Comparison of ENCODE assay signal across 16 cellular contexts in the genomic region with DNA sequence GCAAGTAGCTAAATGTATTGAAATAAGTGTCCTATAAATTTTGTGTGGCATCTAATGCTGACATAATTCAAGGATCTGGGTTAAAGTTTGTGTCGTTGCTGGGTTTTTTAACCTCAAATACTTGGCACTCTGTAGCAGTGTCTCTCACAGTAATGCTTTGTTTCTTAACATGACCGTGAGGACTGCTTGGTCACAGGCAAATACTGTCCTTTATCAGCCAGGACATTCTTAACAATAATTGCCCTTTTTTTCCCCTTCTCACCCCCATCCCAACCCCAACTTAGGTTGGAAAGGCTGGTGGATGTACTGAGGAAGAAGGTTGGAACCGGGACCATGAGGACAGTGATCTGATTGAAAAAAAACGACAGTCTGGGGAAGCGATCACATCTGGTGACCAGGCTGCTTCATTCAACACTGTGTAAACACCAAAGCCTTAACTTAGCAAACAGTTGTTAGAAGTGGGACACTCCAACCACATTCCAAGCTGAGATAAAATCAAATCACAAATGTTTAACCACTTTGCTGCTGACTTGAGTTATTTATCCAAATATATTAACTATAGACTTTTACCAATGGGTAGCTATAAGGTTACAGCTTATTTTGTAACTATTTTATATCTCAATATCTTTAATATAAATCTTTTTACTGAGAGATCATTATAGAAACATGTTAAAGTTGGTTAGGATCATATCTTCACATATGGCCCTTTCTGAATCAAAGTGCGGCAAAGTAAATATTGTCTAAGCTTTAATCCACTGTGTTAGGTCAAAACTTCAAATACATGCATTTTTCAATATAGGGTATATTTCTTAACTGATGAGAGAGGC. TPM values are rescaled to one million over a fixed set of nuclear protein-coding genes. Genes with fewer than 3 reads are reported as not detected.
A peak's percentile ranks its signal among the peaks of the same experiment; 100 is the strongest.
DNase-seq lines count a peak whose midpoint lies in the region; ATAC-seq and TF ChIP-seq lines count a peak whose summit lies in the region.
"Had no signal": no experiment of that assay in that cellular context is flagged by ENCODE, and none has a peak within 500 bp of the region (broad histone marks: within the 10 kb centered on the region; RNA-seq: fewer than 3 reads in every experiment).

No MANE protein-coding gene starts in this region.

- CTCF ChIA-PET in Panc1 (lab: Charles Lee): no interaction called here
- CTCF ChIA-PET in CD8-positive, alpha-beta T cell (lab: Charles Lee): no interaction called here
- CTCF ChIA-PET in activated CD4-positive, alpha-beta memory T cell treated with anti-CD3 and anti-CD28 coated beads for 36 hours (lab: Charles Lee): no interaction called here

- H3K4me1 Mint-ChIP-seq in CD8-positive, alpha-beta T cell (ENCODE audit: low read depth): no peaks in the 10 kb centered on the region
- no peaks in the 10 kb centered on the region for H3K4me1 Mint-ChIP-seq in activated CD4-positive, alpha-beta memory T cell treated with anti-CD3 and anti-CD28 coated beads for 36 hours (ENCODE audit: low read depth)
- H3K4me1 Mint-ChIP-seq: activated CD8-positive, alpha-beta memory T cell treated with anti-CD3 and anti-CD28 coated beads, Interleukin-2, amount 10 ng/mL, durations not matched to agents 7 days and 5 days; CD14-positive monocyte had no signal

- no TSS peak for BruUV-seq in Panc1 (replicated peaks; lab: Mats Ljungman, UMichigan)

- intact Hi-C loops in Panc1 (cut with micrococcal nuclease; ENCODE audit: unreplicated experiment) (no loop called here), left lung (cut with DNase I) (no loop called here)
- intact Hi-C loops in CD8-positive, alpha-beta T cell (cut with DNase I, micrococcal nuclease): no loop called here
- intact Hi-C loops in activated CD4-positive, alpha-beta memory T cell treated with anti-CD3 and anti-CD28 coated beads for 36 hours (cut with micrococcal nuclease): no loop called here

- peaks cover 2% of the 10 kb centered on the region for H3K9me3 Mint-ChIP-seq in CD8-positive, alpha-beta T cell
- H3K9me3 Mint-ChIP-seq in activated CD4-positive, alpha-beta memory T cell treated with anti-CD3 and anti-CD28 coated beads for 36 hours: no peaks in the 10 kb centered on the region

- no peak overlapping the region for H3K27ac Mint-ChIP-seq in CD8-positive, alpha-beta T cell
- no peak overlapping the region for H3K27ac Mint-ChIP-seq in activated CD4-positive, alpha-beta memory T cell treated with anti-CD3 and anti-CD28 coated beads for 36 hours
- H3K27ac Mint-ChIP-seq: activated CD8-positive, alpha-beta memory T cell treated with anti-CD3 and anti-CD28 coated beads, Interleukin-2, amount 10 ng/mL, durations not matched to agents 7 days and 5 days; CD14-positive monocyte had no signal

- POLR2A ChIA-PET in Panc1 (lab: Charles Lee): interaction anchor here (0.7 kb wide), 1 partner anchor 10 kb away, joined by 3 read pairs; no protein-coding TSS in a partner anchor
- POLR2A ChIA-PET in CD8-positive, alpha-beta T cell (lab: Charles Lee): no interaction called here
- POLR2A ChIA-PET in activated CD4-positive, alpha-beta memory T cell treated with anti-CD3 and anti-CD28 coated beads for 36 hours (lab: Charles Lee): no interaction called here

- ATAC-seq in Panc1 (peak; percentile 89), left lung (peak; percentile 88)
- ATAC-seq in CD8-positive, alpha-beta T cell: no peak
- ATAC-seq: activated CD8-positive, alpha-beta memory T cell treated with anti-CD3 and anti-CD28 coated beads, Interleukin-2, amount 10 ng/mL, durations not matched to agents 7 days and 5 days had no signal

- TF ChIP-seq CTCF in Panc1 (IDR thresholded peaks at IDR 0.05) (no peak), left lung (IDR thresholded peaks at IDR 0.05) (no peak)
- no peak for TF ChIP-seq CTCF in CD8-positive, alpha-beta T cell (IDR thresholded peaks at IDR 0.05)

- H3K4me3 Mint-ChIP-seq in CD8-positive, alpha-beta T cell: no peak overlapping the region
- no peak overlapping the region for H3K4me3 Mint-ChIP-seq in activated CD4-positive, alpha-beta memory T cell treated with anti-CD3 and anti-CD28 coated beads for 36 hours
- H3K4me3 Mint-ChIP-seq: activated CD8-positive, alpha-beta memory T cell treated with anti-CD3 and anti-CD28 coated beads, Interleukin-2, amount 10 ng/mL, durations not matched to agents 7 days and 5 days; CD14-positive monocyte had no signal

- peaks cover 2% of the 10 kb centered on the region for H3K4me1 ChIP-seq in Panc1 (ENCODE audit: control insufficient read depth, insufficient read depth, low read length)
- peaks cover 0 to 4% of the 10 kb centered on the region in 2 donors for H3K4me1 ChIP-seq in left lung
- H3K4me1 ChIP-seq in CD8-positive, alpha-beta T cell (ENCODE audit: insufficient read depth, low read length): no peaks in the 10 kb centered on the region
- H3K4me1 ChIP-seq: vagina had no signal

- H3K27me3 ChIP-seq in Panc1 (ENCODE audit: control insufficient read depth, insufficient read depth, low read length) (no peaks in the 10 kb centered on the region), left lung (no peaks in the 10 kb centered on the region)
- H3K27me3 ChIP-seq in CD8-positive, alpha-beta T cell (ENCODE audit: insufficient read depth, low read length): no peaks in the 10 kb centered on the region
- H3K27me3 ChIP-seq: vagina had no signal

- H3K36me3 ChIP-seq in Panc1 (ENCODE audit: control insufficient read depth, insufficient read depth, low read length) (no peaks in the 10 kb centered on the region), left lung (no peaks in the 10 kb centered on the region)
- H3K36me3 ChIP-seq in CD8-positive, alpha-beta T cell (ENCODE audit: insufficient read depth, low read length): no peaks in the 10 kb centered on the region
- H3K36me3 ChIP-seq: vagina had no signal

- H3K27me3 Mint-ChIP-seq in CD8-positive, alpha-beta T cell (ENCODE audit: low read depth): no peaks in the 10 kb centered on the region
- no peaks in the 10 kb centered on the region for H3K27me3 Mint-ChIP-seq in activated CD4-positive, alpha-beta memory T cell treated with anti-CD3 and anti-CD28 coated beads for 36 hours
- H3K27me3 Mint-ChIP-seq: activated CD8-positive, alpha-beta memory T cell treated with anti-CD3 and anti-CD28 coated beads, Interleukin-2, amount 10 ng/mL, durations not matched to agents 7 days and 5 days had no signal

- peak; percentile 13 for DNase-seq in AG08395 (ENCODE audit: low spot score)
- DNase-seq in HCEC 1CT: peak; percentile 6
- no peak for DNase-seq in Panc1 (ENCODE audit: low read depth, low spot score)
- no peak for DNase-seq in left lung
- no peak for DNase-seq in C1 segment of cervical spinal cord (lab: John Stamatoyannopoulos, UW)
- no peak for DNase-seq in T-helper 2 cell
- no peak for DNase-seq in CD8-positive, alpha-beta T cell
- no peak for DNase-seq in activated CD4-positive, alpha-beta memory T cell treated with anti-CD3 and anti-CD28 coated beads for 36 hours
- DNase-seq: activated CD8-positive, alpha-beta memory T cell treated with anti-CD3 and anti-CD28 coated beads, Interleukin-2, amount 10 ng/mL, durations not matched to agents 7 days and 5 days; anterior cingulate cortex; NK-92 treated with Interleukin-12 subunit alpha and Interleukin-12 subunit beta, amount 100 ng/mL, for 24 hours had no signal

- H3K9me3 ChIP-seq in Panc1 (ENCODE audit: control insufficient read depth, insufficient read depth, low read depth, low read length) (no peaks in the 10 kb centered on the region), left lung (no peaks in the 10 kb centered on the region)
- no peaks in the 10 kb centered on the region for H3K9me3 ChIP-seq in CD8-positive, alpha-beta T cell (ENCODE audit: low read length)
- H3K9me3 ChIP-seq: vagina had no signal

- in situ Hi-C loops in Panc1 (cut with HindIII; ENCODE audit: low pct_unique_long_range_greater_than_20kb, low sequenced_read_pairs): no loop called here

- no peaks in the 10 kb centered on the region for H3K36me3 Mint-ChIP-seq in CD8-positive, alpha-beta T cell
- no peaks in the 10 kb centered on the region for H3K36me3 Mint-ChIP-seq in activated CD4-positive, alpha-beta memory T cell treated with anti-CD3 and anti-CD28 coated beads for 36 hours
- H3K36me3 Mint-ChIP-seq: activated CD8-positive, alpha-beta memory T cell treated with anti-CD3 and anti-CD28 coated beads, Interleukin-2, amount 10 ng/mL, durations not matched to agents 7 days and 5 days; CD14-positive monocyte had no signal

- peak overlapping the region in 1 of 2 experiments; percentile 33; a peak in 1 of 4 replicates for H3K4me3 ChIP-seq in Panc1 (ENCODE audit: low read depth in 2 of 2, low read length in 2 of 2)
- H3K4me3 ChIP-seq in left lung: no peak overlapping the region
- H3K4me3 ChIP-seq in CD8-positive, alpha-beta T cell (ENCODE audit: low read depth, low read length): no peak overlapping the region
- H3K4me3 ChIP-seq: vagina had no signal

- H3K27ac ChIP-seq in Panc1 (ENCODE audit: low read length): peak overlapping the region; percentile 74
- H3K27ac ChIP-seq in left lung: peak overlapping the region in 1 of 2 donors; percentile 10
- H3K27ac ChIP-seq in CD8-positive, alpha-beta T cell (ENCODE audit: low read depth, low read length): no peak overlapping the region
- H3K27ac ChIP-seq: vagina had no signal

RNA-seq across cellular contexts. Expression of a gene that starts 48.2 kb away (rescaled TPM):
- total RNA-seq in Panc1 (2021; ENCODE audit: unreplicated experiment) (8.7 TPM), left lung (10 to 100 TPM; 30.2 to 33.6 TPM)
- 5.2 TPM for polyA plus RNA-seq in Panc1 (2012; ENCODE audit: insufficient read length)
- not detected for total RNA-seq in CD8-positive, alpha-beta T cell
- under 1 TPM; 0.12 to 0.19 TPM for total RNA-seq in activated CD4-positive, alpha-beta memory T cell treated with anti-CD3 and anti-CD28 coated beads for 36 hours
- total RNA-seq: activated CD8-positive, alpha-beta memory T cell treated with anti-CD3 and anti-CD28 coated beads, Interleukin-2, amount 10 ng/mL, durations not matched to agents 7 days and 5 days; T-helper 2 cell treated with Interferon-gamma antibody and Interleukin-4, amounts not matched to agents 100 ng/mL and 5 ng/mL, for 36 hours had no signal
- polyA plus RNA-seq: CD14-positive monocyte had no signal

RNA-seq across cellular contexts. Expression of a gene that starts 48.6 kb away (rescaled TPM):
- 0.54 TPM for total RNA-seq in Panc1 (2021; ENCODE audit: unreplicated experiment)
- polyA plus RNA-seq in Panc1 (2012; ENCODE audit: insufficient read length): 0.68 TPM
- total RNA-seq in left lung: 1 to 10 TPM; 3.2 to 7.1 TPM
- total RNA-seq in CD8-positive, alpha-beta T cell: not detected
- not detected for total RNA-seq in activated CD4-positive, alpha-beta memory T cell treated with anti-CD3 and anti-CD28 coated beads for 36 hours
- total RNA-seq: activated CD8-positive, alpha-beta memory T cell treated with anti-CD3 and anti-CD28 coated beads, Interleukin-2, amount 10 ng/mL, durations not matched to agents 7 days and 5 days; HT1080; posterior vena cava; T-helper 2 cell treated with Interferon-gamma antibody and Interleukin-4, amounts not matched to agents 100 ng/mL and 5 ng/mL, for 36 hours had no signal
- polyA plus RNA-seq: CD14-positive monocyte had no signal

Comparison
In these comparisons a context has a peak if more than half of its experiments do, and no peak if none do; other contexts are left out.
1. DNase-seq: peak in AG08395 (single experiment) and HCEC 1CT (single experiment); none in Panc1 (single experiment), left lung (0 of 2), C1 segment of cervical spinal cord (0 of 14), T-helper 2 cell (0 of 5), CD8-positive, alpha-beta T cell (0 of 7) and activated CD4-positive, alpha-beta memory T cell treated with anti-CD3 and anti-CD28 coated beads for 36 hours (single experiment).